ENCODE assay signal across 25 cellular contexts in genomic region chr9:16482764-16483163, GRCh38.
DNase-seq lines count a peak whose midpoint lies in the region; ATAC-seq lines count a peak whose summit lies in the region.
"Had no signal": no experiment of that assay in that cellular context is flagged by ENCODE, and none has a peak within 500 bp of the region (broad histone marks: within the 10 kb centered on the region; RNA-seq: fewer than 3 reads in every experiment).

No MANE protein-coding gene starts in this region.

- ATAC-seq in GM18868 (IDR thresholded peaks at IDR 0.05; ENCODE audit: unreplicated experiment) (peak; percentile 60), HG02588 (IDR thresholded peaks at IDR 0.05; ENCODE audit: unreplicated experiment) (no peak), GM19035 (IDR thresholded peaks at IDR 0.05; ENCODE audit: unreplicated experiment) (no peak)
- ATAC-seq: CD8-positive, alpha-beta T cell; HepG2; K562 had no signal

- DNase-seq in ELR (ENCODE audit: low read depth) (peak; percentile 62), RPMI7951 (ENCODE audit: low read depth) (peak; percentile 22), iris pigment epithelial cell (ENCODE audit: low read depth) (peak; percentile 65), NCI-H128 (lab: John Stamatoyannopoulos, UW; ENCODE audit: unreplicated experiment) (no peak)
- DNase-seq in activated CD4-positive, alpha-beta T cell treated with anti-CD3 and anti-CD28 coated beads, Interleukin-2, amount 50 U/mL, for 48 hours, result no peak
- DNase-seq: AML-193; Caco-2; CD8-positive, alpha-beta T cell; DMS79; MG63; NCI-H1417; NCI-H1694; NCI-H2029 treated with DMSO at 0.1 percent for 48 hours; NCI-H446 treated with DMSO at 0.1 percent for 48 hours; NCI-H526; NCI-H82; NK-92 treated with Interleukin-12 subunit alpha and Interleukin-12 subunit beta, amount 100 ng/mL, for 24 hours; PC-9; Right ventricle myocardium superior; RPMI8226 had no signal

Comparison
In these comparisons a context has a peak if more than half of its experiments do, and no peak if none do; other contexts are left out.
1. DNase-seq: peak in ELR (single experiment), RPMI7951 (single experiment) and iris pigment epithelial cell (single experiment); none in NCI-H128 (single experiment) and activated CD4-positive, alpha-beta T cell treated with anti-CD3 and anti-CD28 coated beads, Interleukin-2, amount 50 U/mL, for 48 hours (0 of 2).